In genomic region chr18:24267878-24268277, GRCh38 we compare ENCODE assay signal across 28 cellular contexts.
"Had no signal": no experiment of that assay in that cellular context is flagged by ENCODE, and none has a peak within 500 bp of the region (broad histone marks: within the 10 kb centered on the region; RNA-seq: fewer than 3 reads in every experiment).

No MANE protein-coding gene starts in this region.

- ATAC-seq: activated CD4-positive, CD25-positive, alpha-beta regulatory T cell treated with anti-CD3 and anti-CD28 coated beads, Interleukin-2, amount 50 U/mL, for 24 hours; body of pancreas; effector memory CD8-positive, alpha-beta T cell; gastroesophageal sphincter; left colon; naive thymus-derived CD4-positive, alpha-beta T cell; psoas muscle had no signal

- H3K36me3 ChIP-seq: adrenal gland, spleen, transverse colon, WERI-Rb-1 had no signal

- H3K9me3 ChIP-seq: adrenal gland, body of pancreas, gastroesophageal sphincter, transverse colon had no signal

- H3K27ac ChIP-seq: adrenal gland, body of pancreas, parathyroid adenoma, psoas muscle, WERI-Rb-1 had no signal

- DNase-seq: activated CD4-positive, alpha-beta memory T cell treated with anti-CD3 and anti-CD28 coated beads for 36 hours; activated CD4-positive, alpha-beta T cell treated with anti-CD3 and anti-CD28 coated beads, Interleukin-2, amount 10 ng/mL, durations not matched to agents 24 days and 14 days; activated CD8-positive, alpha-beta memory T cell treated with anti-CD3 and anti-CD28 coated beads, Interleukin-2, amount 50 U/mL, for 4 hours; activated effector memory CD4-positive, alpha-beta T cell treated with anti-CD3 and anti-CD28 coated beads, Interleukin-2, amount 50 U/mL, for 16 hours; activated naive CD4-positive, alpha-beta T cell treated with anti-CD3 and anti-CD28 coated beads for 36 hours; activated naive CD8-positive, alpha-beta T cell treated with anti-CD3 and anti-CD28 coated beads for 36 hours; activated T-cell treated with anti-CD3 and anti-CD28 coated beads, Interleukin-2, amount 50 U/mL, for 1 hour; adrenal gland; aorta; body of pancreas; effector memory CD8-positive, alpha-beta T cell; erythroblast; head of caudate nucleus; hypothalamus; immature natural killer cell; kidney; left colon; naive thymus-derived CD4-positive, alpha-beta T cell; nucleus accumbens; psoas muscle; spleen; stimulated activated naive CD4-positive, alpha-beta T cell treated with Interleukin-2 at 50 U/mL for 16 hours; T-helper 9 cell; transverse colon; WERI-Rb-1 had no signal

- H3K27me3 ChIP-seq: adrenal gland, body of pancreas, gastroesophageal sphincter, transverse colon had no signal

- H3K4me3 ChIP-seq: adrenal gland, body of pancreas, gastroesophageal sphincter, psoas muscle, spleen, transverse colon had no signal
